Comparison of ENCODE assay signal across 1 cellular context in the genomic region with DNA sequence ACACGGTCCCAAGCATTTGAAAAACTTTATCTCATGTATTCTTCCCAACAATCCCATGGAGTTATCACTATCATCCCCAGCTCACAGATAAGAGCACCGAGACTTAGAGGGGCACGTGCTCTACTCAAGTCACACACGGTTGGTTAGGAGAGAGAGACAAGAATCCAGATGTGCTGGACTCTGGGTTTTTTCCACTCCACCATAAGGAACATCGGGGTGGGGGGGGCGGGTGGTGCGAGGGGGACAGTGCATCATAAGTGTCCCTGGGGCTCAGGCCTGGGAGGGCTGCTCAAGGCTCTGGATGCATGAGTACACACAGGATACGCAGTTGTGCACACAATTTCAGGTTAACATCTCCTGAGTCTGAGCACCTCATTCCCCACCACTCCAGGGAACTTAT.
TF ChIP-seq lines count a peak whose summit lies in the region.

No MANE protein-coding gene starts in this region.

TF ChIP-seq in K562, 482 proteins besides CTCF, POLR2A, EP300 and RAD21 (continued from another document):
- TF ChIP-seq, protein P1, sequence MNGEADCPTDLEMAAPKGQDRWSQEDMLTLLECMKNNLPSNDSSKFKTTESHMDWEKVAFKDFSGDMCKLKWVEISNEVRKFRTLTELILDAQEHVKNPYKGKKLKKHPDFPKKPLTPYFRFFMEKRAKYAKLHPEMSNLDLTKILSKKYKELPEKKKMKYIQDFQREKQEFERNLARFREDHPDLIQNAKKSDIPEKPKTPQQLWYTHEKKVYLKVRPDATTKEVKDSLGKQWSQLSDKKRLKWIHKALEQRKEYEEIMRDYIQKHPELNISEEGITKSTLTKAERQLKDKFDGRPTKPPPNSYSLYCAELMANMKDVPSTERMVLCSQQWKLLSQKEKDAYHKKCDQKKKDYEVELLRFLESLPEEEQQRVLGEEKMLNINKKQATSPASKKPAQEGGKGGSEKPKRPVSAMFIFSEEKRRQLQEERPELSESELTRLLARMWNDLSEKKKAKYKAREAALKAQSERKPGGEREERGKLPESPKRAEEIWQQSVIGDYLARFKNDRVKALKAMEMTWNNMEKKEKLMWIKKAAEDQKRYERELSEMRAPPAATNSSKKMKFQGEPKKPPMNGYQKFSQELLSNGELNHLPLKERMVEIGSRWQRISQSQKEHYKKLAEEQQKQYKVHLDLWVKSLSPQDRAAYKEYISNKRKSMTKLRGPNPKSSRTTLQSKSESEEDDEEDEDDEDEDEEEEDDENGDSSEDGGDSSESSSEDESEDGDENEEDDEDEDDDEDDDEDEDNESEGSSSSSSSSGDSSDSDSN (IDR thresholded peaks at IDR 0.05; ENCODE audit: borderline replicate concordance in 1 of 2, low read depth in 2 of 2, low read length in 2 of 2): 0 out of 4 replicates have a peak, but pooled peaks of 1 of the 2 experiments have one; percentile 6
- TF ChIP-seq BHLHE40 (IDR thresholded peaks at IDR 0.05; ENCODE audit: low read length): peak; percentile 85
- TF ChIP-seq ZNF146 (CRISPR knock-in tag; IDR thresholded peaks at IDR 0.05; ENCODE audit: unreplicated experiment): no peak
- no peak for TF ChIP-seq LCOR (CRISPR knock-in tag; IDR thresholded peaks at IDR 0.05)
- no peak for TF ChIP-seq EP400 (IDR thresholded peaks at IDR 0.05)
- no peak for TF ChIP-seq SMAD1 (IDR thresholded peaks at IDR 0.05; ENCODE audit: low read depth, low read length, partially characterized antibody)
- TF ChIP-seq ETV1 (tag; conservative IDR thresholded peaks at IDR 0.05; ENCODE audit: low read depth): no peak
- TF ChIP-seq RCOR1 (IDR thresholded peaks at IDR 0.05; ENCODE audit: borderline replicate concordance in 1 of 2, low read depth in 2 of 2, low read length in 2 of 2): peak in 1 of 2 experiments; percentile 34; a peak in 1 of 4 replicates
- no peak for TF ChIP-seq HDAC1 (IDR thresholded peaks at IDR 0.05)
- TF ChIP-seq KLF13 (tag; IDR thresholded peaks at IDR 0.05; ENCODE audit: borderline replicate concordance, low read depth): no peak
- no peak for TF ChIP-seq SMAD4 (CRISPR knock-in tag; conservative IDR thresholded peaks at IDR 0.05)
- TF ChIP-seq, protein P2, sequence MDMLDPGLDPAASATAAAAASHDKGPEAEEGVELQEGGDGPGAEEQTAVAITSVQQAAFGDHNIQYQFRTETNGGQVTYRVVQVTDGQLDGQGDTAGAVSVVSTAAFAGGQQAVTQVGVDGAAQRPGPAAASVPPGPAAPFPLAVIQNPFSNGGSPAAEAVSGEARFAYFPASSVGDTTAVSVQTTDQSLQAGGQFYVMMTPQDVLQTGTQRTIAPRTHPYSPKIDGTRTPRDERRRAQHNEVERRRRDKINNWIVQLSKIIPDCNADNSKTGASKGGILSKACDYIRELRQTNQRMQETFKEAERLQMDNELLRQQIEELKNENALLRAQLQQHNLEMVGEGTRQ (CRISPR knock-in tag; IDR thresholded peaks at IDR 0.05): peak; percentile 56
- no peak for TF ChIP-seq ZNF165 (CRISPR knock-in tag; IDR thresholded peaks at IDR 0.05; ENCODE audit: borderline replicate concordance)
- peak; percentile 56; the same call in 1 of the 2 replicates for TF ChIP-seq SOX6 (IDR thresholded peaks at IDR 0.05)
- TF ChIP-seq, protein P3, sequence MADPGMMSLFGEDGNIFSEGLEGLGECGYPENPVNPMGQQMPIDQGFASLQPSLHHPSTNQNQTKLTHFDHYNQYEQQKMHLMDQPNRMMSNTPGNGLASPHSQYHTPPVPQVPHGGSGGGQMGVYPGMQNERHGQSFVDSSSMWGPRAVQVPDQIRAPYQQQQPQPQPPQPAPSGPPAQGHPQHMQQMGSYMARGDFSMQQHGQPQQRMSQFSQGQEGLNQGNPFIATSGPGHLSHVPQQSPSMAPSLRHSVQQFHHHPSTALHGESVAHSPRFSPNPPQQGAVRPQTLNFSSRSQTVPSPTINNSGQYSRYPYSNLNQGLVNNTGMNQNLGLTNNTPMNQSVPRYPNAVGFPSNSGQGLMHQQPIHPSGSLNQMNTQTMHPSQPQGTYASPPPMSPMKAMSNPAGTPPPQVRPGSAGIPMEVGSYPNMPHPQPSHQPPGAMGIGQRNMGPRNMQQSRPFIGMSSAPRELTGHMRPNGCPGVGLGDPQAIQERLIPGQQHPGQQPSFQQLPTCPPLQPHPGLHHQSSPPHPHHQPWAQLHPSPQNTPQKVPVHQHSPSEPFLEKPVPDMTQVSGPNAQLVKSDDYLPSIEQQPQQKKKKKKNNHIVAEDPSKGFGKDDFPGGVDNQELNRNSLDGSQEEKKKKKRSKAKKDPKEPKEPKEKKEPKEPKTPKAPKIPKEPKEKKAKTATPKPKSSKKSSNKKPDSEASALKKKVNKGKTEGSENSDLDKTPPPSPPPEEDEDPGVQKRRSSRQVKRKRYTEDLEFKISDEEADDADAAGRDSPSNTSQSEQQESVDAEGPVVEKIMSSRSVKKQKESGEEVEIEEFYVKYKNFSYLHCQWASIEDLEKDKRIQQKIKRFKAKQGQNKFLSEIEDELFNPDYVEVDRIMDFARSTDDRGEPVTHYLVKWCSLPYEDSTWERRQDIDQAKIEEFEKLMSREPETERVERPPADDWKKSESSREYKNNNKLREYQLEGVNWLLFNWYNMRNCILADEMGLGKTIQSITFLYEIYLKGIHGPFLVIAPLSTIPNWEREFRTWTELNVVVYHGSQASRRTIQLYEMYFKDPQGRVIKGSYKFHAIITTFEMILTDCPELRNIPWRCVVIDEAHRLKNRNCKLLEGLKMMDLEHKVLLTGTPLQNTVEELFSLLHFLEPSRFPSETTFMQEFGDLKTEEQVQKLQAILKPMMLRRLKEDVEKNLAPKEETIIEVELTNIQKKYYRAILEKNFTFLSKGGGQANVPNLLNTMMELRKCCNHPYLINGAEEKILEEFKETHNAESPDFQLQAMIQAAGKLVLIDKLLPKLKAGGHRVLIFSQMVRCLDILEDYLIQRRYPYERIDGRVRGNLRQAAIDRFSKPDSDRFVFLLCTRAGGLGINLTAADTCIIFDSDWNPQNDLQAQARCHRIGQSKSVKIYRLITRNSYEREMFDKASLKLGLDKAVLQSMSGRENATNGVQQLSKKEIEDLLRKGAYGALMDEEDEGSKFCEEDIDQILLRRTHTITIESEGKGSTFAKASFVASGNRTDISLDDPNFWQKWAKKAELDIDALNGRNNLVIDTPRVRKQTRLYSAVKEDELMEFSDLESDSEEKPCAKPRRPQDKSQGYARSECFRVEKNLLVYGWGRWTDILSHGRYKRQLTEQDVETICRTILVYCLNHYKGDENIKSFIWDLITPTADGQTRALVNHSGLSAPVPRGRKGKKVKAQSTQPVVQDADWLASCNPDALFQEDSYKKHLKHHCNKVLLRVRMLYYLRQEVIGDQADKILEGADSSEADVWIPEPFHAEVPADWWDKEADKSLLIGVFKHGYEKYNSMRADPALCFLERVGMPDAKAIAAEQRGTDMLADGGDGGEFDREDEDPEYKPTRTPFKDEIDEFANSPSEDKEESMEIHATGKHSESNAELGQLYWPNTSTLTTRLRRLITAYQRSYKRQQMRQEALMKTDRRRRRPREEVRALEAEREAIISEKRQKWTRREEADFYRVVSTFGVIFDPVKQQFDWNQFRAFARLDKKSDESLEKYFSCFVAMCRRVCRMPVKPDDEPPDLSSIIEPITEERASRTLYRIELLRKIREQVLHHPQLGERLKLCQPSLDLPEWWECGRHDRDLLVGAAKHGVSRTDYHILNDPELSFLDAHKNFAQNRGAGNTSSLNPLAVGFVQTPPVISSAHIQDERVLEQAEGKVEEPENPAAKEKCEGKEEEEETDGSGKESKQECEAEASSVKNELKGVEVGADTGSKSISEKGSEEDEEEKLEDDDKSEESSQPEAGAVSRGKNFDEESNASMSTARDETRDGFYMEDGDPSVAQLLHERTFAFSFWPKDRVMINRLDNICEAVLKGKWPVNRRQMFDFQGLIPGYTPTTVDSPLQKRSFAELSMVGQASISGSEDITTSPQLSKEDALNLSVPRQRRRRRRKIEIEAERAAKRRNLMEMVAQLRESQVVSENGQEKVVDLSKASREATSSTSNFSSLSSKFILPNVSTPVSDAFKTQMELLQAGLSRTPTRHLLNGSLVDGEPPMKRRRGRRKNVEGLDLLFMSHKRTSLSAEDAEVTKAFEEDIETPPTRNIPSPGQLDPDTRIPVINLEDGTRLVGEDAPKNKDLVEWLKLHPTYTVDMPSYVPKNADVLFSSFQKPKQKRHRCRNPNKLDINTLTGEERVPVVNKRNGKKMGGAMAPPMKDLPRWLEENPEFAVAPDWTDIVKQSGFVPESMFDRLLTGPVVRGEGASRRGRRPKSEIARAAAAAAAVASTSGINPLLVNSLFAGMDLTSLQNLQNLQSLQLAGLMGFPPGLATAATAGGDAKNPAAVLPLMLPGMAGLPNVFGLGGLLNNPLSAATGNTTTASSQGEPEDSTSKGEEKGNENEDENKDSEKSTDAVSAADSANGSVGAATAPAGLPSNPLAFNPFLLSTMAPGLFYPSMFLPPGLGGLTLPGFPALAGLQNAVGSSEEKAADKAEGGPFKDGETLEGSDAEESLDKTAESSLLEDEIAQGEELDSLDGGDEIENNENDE (IDR thresholded peaks at IDR 0.05; ENCODE audit: low read depth, low read length): no peak
- no peak for TF ChIP-seq POLR2H (tag; IDR thresholded peaks at IDR 0.05; ENCODE audit: low read depth)
- TF ChIP-seq, protein P4, sequence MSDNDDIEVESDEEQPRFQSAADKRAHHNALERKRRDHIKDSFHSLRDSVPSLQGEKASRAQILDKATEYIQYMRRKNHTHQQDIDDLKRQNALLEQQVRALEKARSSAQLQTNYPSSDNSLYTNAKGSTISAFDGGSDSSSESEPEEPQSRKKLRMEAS (CRISPR knock-in tag; IDR thresholded peaks at IDR 0.05): no peak
- TF ChIP-seq ZFX (CRISPR knock-in tag; IDR thresholded peaks at IDR 0.05): no peak
- TF ChIP-seq ZNF134 (CRISPR knock-in tag; conservative IDR thresholded peaks at IDR 0.05): no peak
- no peak for TF ChIP-seq HMGN3 (IDR thresholded peaks at IDR 0.05; ENCODE audit: borderline replicate concordance, extremely low read depth, insufficient read length, low read depth, low read length)
- no peak for TF ChIP-seq FOXA3 (CRISPR knock-in tag; conservative IDR thresholded peaks at IDR 0.05 in 1 of 2, IDR thresholded peaks at IDR 0.05 in 1 of 2)
- TF ChIP-seq, protein P5, sequence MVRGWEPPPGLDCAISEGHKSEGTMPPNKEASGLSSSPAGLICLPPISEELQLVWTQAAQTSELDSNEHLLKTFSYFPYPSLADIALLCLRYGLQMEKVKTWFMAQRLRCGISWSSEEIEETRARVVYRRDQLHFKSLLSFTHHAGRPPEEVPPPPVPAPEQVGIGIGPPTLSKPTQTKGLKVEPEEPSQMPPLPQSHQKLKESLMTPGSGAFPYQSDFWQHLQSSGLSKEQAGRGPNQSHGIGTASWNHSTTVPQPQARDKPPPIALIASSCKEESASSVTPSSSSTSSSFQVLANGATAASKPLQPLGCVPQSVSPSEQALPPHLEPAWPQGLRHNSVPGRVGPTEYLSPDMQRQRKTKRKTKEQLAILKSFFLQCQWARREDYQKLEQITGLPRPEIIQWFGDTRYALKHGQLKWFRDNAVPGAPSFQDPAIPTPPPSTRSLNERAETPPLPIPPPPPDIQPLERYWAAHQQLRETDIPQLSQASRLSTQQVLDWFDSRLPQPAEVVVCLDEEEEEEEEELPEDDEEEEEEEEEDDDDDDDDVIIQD (CRISPR knock-in tag; IDR thresholded peaks at IDR 0.05): no peak
- TF ChIP-seq, protein P6, sequence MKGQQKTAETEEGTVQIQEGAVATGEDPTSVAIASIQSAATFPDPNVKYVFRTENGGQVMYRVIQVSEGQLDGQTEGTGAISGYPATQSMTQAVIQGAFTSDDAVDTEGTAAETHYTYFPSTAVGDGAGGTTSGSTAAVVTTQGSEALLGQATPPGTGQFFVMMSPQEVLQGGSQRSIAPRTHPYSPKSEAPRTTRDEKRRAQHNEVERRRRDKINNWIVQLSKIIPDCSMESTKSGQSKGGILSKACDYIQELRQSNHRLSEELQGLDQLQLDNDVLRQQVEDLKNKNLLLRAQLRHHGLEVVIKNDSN (CRISPR knock-in tag; IDR thresholded peaks at IDR 0.05): peak; percentile 32; the same call in 1 of the 2 replicates
- no peak for TF ChIP-seq NFRKB (IDR thresholded peaks at IDR 0.05; ENCODE audit: low read depth)
- TF ChIP-seq ZNF644 (tag; IDR thresholded peaks at IDR 0.05; ENCODE audit: low read depth): no peak
